In genomic region chr2:46574457-46575354, GRCh38 we compare ENCODE assay signal across 10 cellular contexts. TPM values are rescaled to one million over a fixed set of nuclear protein-coding genes. Genes with fewer than 3 reads are reported as not detected.
A peak's percentile ranks its signal among the peaks of the same experiment; 100 is the strongest.
DNase-seq lines count a peak whose midpoint lies in the region; ATAC-seq, FAIRE-seq and TF ChIP-seq lines count a peak whose summit lies in the region.
"Had no signal": no experiment of that assay in that cellular context is flagged by ENCODE, and none has a peak within 500 bp of the region (broad histone marks: within the 10 kb centered on the region; RNA-seq: fewer than 3 reads in every experiment).

No MANE protein-coding gene starts in this region.

- H3K27me3 ChIP-seq in BLaER1 (no peaks in the 10 kb centered on the region), astrocyte (ENCODE audit: insufficient read depth, low read length) (no peaks in the 10 kb centered on the region), colonic mucosa (no peaks in the 10 kb centered on the region)
- H3K27me3 ChIP-seq: right lobe of liver had no signal

- peaks cover 14% of the 10 kb centered on the region for H3K36me3 Mint-ChIP-seq in astrocyte (ENCODE audit: low read depth, unreplicated experiment)

- no peaks in the 10 kb centered on the region for H3K27me3 Mint-ChIP-seq in astrocyte (ENCODE audit: low read depth, unreplicated experiment)

- H3K4me2 ChIP-seq in BLaER1 (peak overlapping the region; percentile 50), astrocyte (ENCODE audit: low read length) (no peak overlapping the region)

- intact Hi-C loops in colonic mucosa (cut with DNase I) = no loop called here

- in situ Hi-C loops in ACHN (cut with HindIII; ENCODE audit: low pct_ligation_motif_present, low pct_unique_long_range_greater_than_20kb, low sequenced_read_pairs) = no loop called here

- ATAC-seq in GM19328 (IDR thresholded peaks at IDR 0.05; ENCODE audit: unreplicated experiment) = peak; percentile 59
- ATAC-seq in HG02885 (IDR thresholded peaks at IDR 0.05; ENCODE audit: poor library complexity, unreplicated experiment) = peak; percentile 84
- ATAC-seq: right lobe of liver had no signal

- H3K9me3 ChIP-seq in BLaER1 = no peaks in the 10 kb centered on the region
- no peaks in the 10 kb centered on the region for H3K9me3 ChIP-seq in astrocyte (ENCODE audit: insufficient read depth, low read depth, low read length)
- H3K9me3 ChIP-seq in colonic mucosa = no peaks in the 10 kb centered on the region
- H3K9me3 ChIP-seq: right lobe of liver had no signal

- TF ChIP-seq CTCF in astrocyte (IDR thresholded peaks at IDR 0.05; ENCODE audit: insufficient read depth, low read depth, low read length) (no peak), colonic mucosa (IDR thresholded peaks at IDR 0.05) (no peak)

- no peak overlapping the region for H3K4me3 ChIP-seq in BLaER1
- H3K4me3 ChIP-seq in astrocyte (ENCODE audit: insufficient read depth, low read depth, low read length) = no peak overlapping the region
- no peak overlapping the region for H3K4me3 ChIP-seq in colonic mucosa
- H3K4me3 ChIP-seq: right lobe of liver had no signal

- peaks cover 35% of the 10 kb centered on the region for H3K4me1 ChIP-seq in BLaER1
- H3K4me1 ChIP-seq in astrocyte (ENCODE audit: insufficient read depth, low read length) = no peaks in the 10 kb centered on the region
- no peaks in the 10 kb centered on the region for H3K4me1 ChIP-seq in colonic mucosa
- H3K4me1 ChIP-seq: right lobe of liver had no signal

- H4K20me1 ChIP-seq in BLaER1 = no peaks in the 10 kb centered on the region
- H4K20me1 ChIP-seq in astrocyte (ENCODE audit: insufficient read depth, low read length) = peaks cover 27% of the 10 kb centered on the region

- DNase-seq in astrocyte (ENCODE audit: low read depth) (no peak), NCI-H82 treated with DMSO at 0.1 percent for 48 hours (lab: John Stamatoyannopoulos, UW; ENCODE audit: unreplicated experiment) (no peak), ureter (ENCODE audit: low spot score) (no peak), colonic mucosa (no peak), ACHN (no peak)
- DNase-seq: NCI-H2081, right lobe of liver had no signal

- FAIRE-seq in astrocyte (lab: Jason Lieb, UNC) = no peak

- H3K36me3 ChIP-seq in BLaER1 = peaks cover 18% of the 10 kb centered on the region
- peaks cover 4% of the 10 kb centered on the region for H3K36me3 ChIP-seq in astrocyte (ENCODE audit: insufficient read depth, low read length)
- no peaks in the 10 kb centered on the region for H3K36me3 ChIP-seq in colonic mucosa

- H3K9me3 Mint-ChIP-seq in astrocyte (ENCODE audit: unreplicated experiment) = no peaks in the 10 kb centered on the region

- no peak overlapping the region for H2AFZ ChIP-seq in astrocyte (ENCODE audit: low read depth, low read length)

- no peak overlapping the region for H3K27ac Mint-ChIP-seq in astrocyte (ENCODE audit: unreplicated experiment)

- H3K4me3 Mint-ChIP-seq in astrocyte (ENCODE audit: unreplicated experiment) = peak overlapping the region; percentile 42

- peaks cover 10% of the 10 kb centered on the region for H3K4me1 Mint-ChIP-seq in astrocyte (ENCODE audit: low read depth, unreplicated experiment)

- H3K27ac ChIP-seq in BLaER1 (no peak overlapping the region), astrocyte (ENCODE audit: low read depth, low read length) (no peak overlapping the region), colonic mucosa (no peak overlapping the region)
- H3K27ac ChIP-seq: right lobe of liver had no signal

- H3K79me2 ChIP-seq in astrocyte (ENCODE audit: insufficient read depth, low read length) = peaks cover 7% of the 10 kb centered on the region

- H3K9ac ChIP-seq in BLaER1 = no peak overlapping the region
- H3K9ac ChIP-seq in astrocyte (ENCODE audit: low read length) = no peak overlapping the region
- H3K9ac ChIP-seq in colonic mucosa (ENCODE audit: low read depth in 2 of 2, low read length in 2 of 2) = no peak overlapping the region

RNA-seq across cellular contexts. Expression of gene ATP6V1E2, which starts 32.3 kb away (rescaled TPM):
- total RNA-seq in astrocyte (4.9 and 6.2 TPM in 2 replicates), ureter (10.1 TPM), colonic mucosa (1 to 10 TPM; 1.5 to 3.6 TPM)

RNA-seq across cellular contexts. Expression of gene RHOQ, which starts 32.4 kb away (rescaled TPM):
- total RNA-seq in astrocyte = 103 and 109 TPM in 2 replicates
- total RNA-seq in ureter = 124 TPM
- total RNA-seq in colonic mucosa = 10 to 100 TPM in 1 of 2 donors, 1 to 10 TPM in 1; 7.0 to 22.5 TPM

RNA-seq across cellular contexts. Expression of gene PIGF, which starts 42.1 kb away (rescaled TPM):
- total RNA-seq in astrocyte (21.0 and 21.4 TPM in 2 replicates), ureter (36.5 TPM), colonic mucosa (10 to 100 TPM; 28.1 to 36.0 TPM)

RNA-seq across cellular contexts. Expression of gene CRIPT, which starts 42.3 kb away (rescaled TPM):
- 17.2 and 18.5 TPM in 2 replicates for total RNA-seq in astrocyte
- total RNA-seq in ureter = 16.9 TPM
- 10 to 100 TPM; 10.0 to 13.6 TPM for total RNA-seq in colonic mucosa
